Comparison of ENCODE assay signal across 12 cellular contexts in genomic region chr11:45924036-45924915, GRCh38. TPM values are rescaled to one million over a fixed set of nuclear protein-coding genes. Genes with fewer than 3 reads are reported as not detected.
DNase-seq lines count a peak whose midpoint lies in the region; ATAC-seq and TF ChIP-seq lines count a peak whose summit lies in the region.
"Had no signal": no experiment of that assay in that cellular context is flagged by ENCODE, and none has a peak within 500 bp of the region (broad histone marks: within the 10 kb centered on the region; RNA-seq: fewer than 3 reads in every experiment).

No MANE protein-coding gene starts in this region.

- H3K36me3 Mint-ChIP-seq in activated CD8-positive, alpha-beta T cell treated with anti-CD3 and anti-CD28 coated beads for 36 hours (ENCODE audit: low read depth), result no peaks in the 10 kb centered on the region
- H3K36me3 Mint-ChIP-seq in activated CD8-positive, alpha-beta T cell treated with anti-CD3 and anti-CD28 coated beads, Interleukin-2, amount 10 ng/mL, durations not matched to agents 7 days and 5 days (ENCODE audit: low read depth), result no peaks in the 10 kb centered on the region

- POLR2A ChIA-PET in activated CD8-positive, alpha-beta T cell treated with anti-CD3 and anti-CD28 coated beads for 36 hours (lab: Charles Lee), result no interaction called here
- POLR2A ChIA-PET in activated CD8-positive, alpha-beta T cell treated with anti-CD3 and anti-CD28 coated beads, Interleukin-2, amount 10 ng/mL, durations not matched to agents 7 days and 5 days (lab: Charles Lee), result no interaction called here
- POLR2A ChIA-PET in Panc1 (lab: Charles Lee), result no interaction called here
- POLR2A ChIA-PET in HEK293T (lab: Yijun Ruan, JAX), result no interaction called here

- CTCF ChIA-PET in activated CD8-positive, alpha-beta T cell treated with anti-CD3 and anti-CD28 coated beads for 36 hours (lab: Charles Lee), result interaction anchor here (1.1 to 1.2 kb wide), 2 partner anchors 51 to 390 kb away, joined by 3 read pairs; no protein-coding TSS in a partner anchor
- CTCF ChIA-PET in activated CD8-positive, alpha-beta T cell treated with anti-CD3 and anti-CD28 coated beads, Interleukin-2, amount 10 ng/mL, durations not matched to agents 7 days and 5 days (lab: Charles Lee), result interaction anchor here (1.0 to 1.5 kb wide), 2 partner anchors 41 to 153 kb away, joined by 3 read pairs; no protein-coding TSS in a partner anchor
- CTCF ChIA-PET in Panc1 (lab: Charles Lee) (interaction anchor here (0.6 kb wide), 1 partner anchor 822 kb away, joined by 4 read pairs; no protein-coding TSS in a partner anchor), HEK293T (lab: Yijun Ruan, JAX) (no interaction called here)

- no peaks in the 10 kb centered on the region for H3K79me1 ChIP-seq in mesendoderm (ENCODE audit: low read length)

- H4K5ac ChIP-seq in mesendoderm (ENCODE audit: low read length), result no peak overlapping the region

- H3K36me3 ChIP-seq in Panc1 (ENCODE audit: control insufficient read depth, insufficient read depth, low read length) (peaks cover 3% of the 10 kb centered on the region; the same call in 1 of the 2 replicates), iPS-20b (ENCODE audit: insufficient read depth, low read depth, low read length) (peaks cover 44% of the 10 kb centered on the region), sigmoid colon (no peaks in the 10 kb centered on the region), mesendoderm (ENCODE audit: control insufficient read depth, insufficient read depth, low read length) (no peaks in the 10 kb centered on the region)

- no peak for TF ChIP-seq EP300 in sigmoid colon (IDR thresholded peaks at IDR 0.05)

- in situ Hi-C loops in Panc1 (cut with HindIII; ENCODE audit: low pct_unique_long_range_greater_than_20kb, low sequenced_read_pairs), result no loop called here

- no peak overlapping the region for H3K27ac Mint-ChIP-seq in activated CD8-positive, alpha-beta T cell treated with anti-CD3 and anti-CD28 coated beads for 36 hours
- no peak overlapping the region for H3K27ac Mint-ChIP-seq in activated CD8-positive, alpha-beta T cell treated with anti-CD3 and anti-CD28 coated beads, Interleukin-2, amount 10 ng/mL, durations not matched to agents 7 days and 5 days
- H3K27ac Mint-ChIP-seq: dendritic cell treated with granulocyte-macrophage colony-stimulating factor and Interleukin-4, amounts not matched to agents 40 ng/mL and 50 ng/mL, for 4 days had no signal

- H3K9me3 ChIP-seq in Panc1 (ENCODE audit: control insufficient read depth, insufficient read depth, low read depth, low read length) (no peaks in the 10 kb centered on the region), iPS-20b (ENCODE audit: insufficient read depth, low read depth, low read length) (no peaks in the 10 kb centered on the region), sigmoid colon (no peaks in the 10 kb centered on the region)

- peaks cover 5% of the 10 kb centered on the region for H3K27me3 Mint-ChIP-seq in activated CD8-positive, alpha-beta T cell treated with anti-CD3 and anti-CD28 coated beads for 36 hours
- peaks cover 18% of the 10 kb centered on the region for H3K27me3 Mint-ChIP-seq in activated CD8-positive, alpha-beta T cell treated with anti-CD3 and anti-CD28 coated beads, Interleukin-2, amount 10 ng/mL, durations not matched to agents 7 days and 5 days (ENCODE audit: low read depth)

- no peak overlapping the region for H2BK120ac ChIP-seq in mesendoderm (ENCODE audit: low read depth, low read length)

- no peak overlapping the region for H3K56ac ChIP-seq in mesendoderm (ENCODE audit: low read length)

- H2BK15ac ChIP-seq in mesendoderm (replicated peaks; ENCODE audit: low read depth), result no peak overlapping the region

- DNase-seq in activated CD8-positive, alpha-beta T cell treated with anti-CD3 and anti-CD28 coated beads for 36 hours, result no peak
- no peak for DNase-seq in activated CD8-positive, alpha-beta T cell treated with anti-CD3 and anti-CD28 coated beads, Interleukin-2, amount 10 ng/mL, durations not matched to agents 7 days and 5 days
- DNase-seq in Panc1 (ENCODE audit: low read depth, low spot score), result no peak
- peak; percentile 57 for DNase-seq in sigmoid colon
- DNase-seq in mesendoderm, result no peak
- no peak for DNase-seq in HEK293T (ENCODE audit: extremely low spot score)
- DNase-seq: ACHN; NCI-H1417 treated with DMSO at 0.1 percent for 48 hours; NK-92 treated with Interleukin-12 subunit alpha and Interleukin-12 subunit beta, amount 100 ng/mL, for 24 hours had no signal

- TF ChIP-seq CTCF in activated CD8-positive, alpha-beta T cell treated with anti-CD3 and anti-CD28 coated beads for 36 hours (IDR thresholded peaks at IDR 0.05), result no peak
- no peak for TF ChIP-seq CTCF in Panc1 (IDR thresholded peaks at IDR 0.05)
- no peak for TF ChIP-seq CTCF in sigmoid colon (IDR thresholded peaks at IDR 0.05)

- no peak overlapping the region for H3K23ac ChIP-seq in mesendoderm (ENCODE audit: low read length)

- no peak overlapping the region for H3K4me2 ChIP-seq in mesendoderm (ENCODE audit: low read length)

- H3K4me1 ChIP-seq in Panc1 (ENCODE audit: control insufficient read depth, insufficient read depth, low read length) (peaks cover under 1% of the 10 kb centered on the region; the same call in 1 of the 2 replicates), iPS-20b (ENCODE audit: insufficient read depth, low read length) (peaks cover 15% of the 10 kb centered on the region; the same call in 1 of the 2 replicates), sigmoid colon (peaks cover 0 to 18% (median 17%) of the 10 kb centered on the region in 4 donors), mesendoderm (ENCODE audit: control insufficient read depth, low read depth, low read length) (no peaks in the 10 kb centered on the region)

- TF ChIP-seq POLR2A in sigmoid colon (IDR thresholded peaks at IDR 0.05), result no peak

- H3K9ac ChIP-seq in iPS-20b (ENCODE audit: low read depth, low read length), result no peak overlapping the region
- no peak overlapping the region for H3K9ac ChIP-seq in mesendoderm (ENCODE audit: low read length)

- H3K27ac ChIP-seq in Panc1 (ENCODE audit: low read length), result no peak overlapping the region
- H3K27ac ChIP-seq in iPS-20b (ENCODE audit: low read length), result no peak overlapping the region
- no peak overlapping the region for H3K27ac ChIP-seq in sigmoid colon
- no peak overlapping the region for H3K27ac ChIP-seq in mesendoderm (ENCODE audit: low read depth, low read length)

- no peak overlapping the region for H3K4me3 ChIP-seq in Panc1 (ENCODE audit: low read depth in 2 of 2, low read length in 2 of 2)
- H3K4me3 ChIP-seq in iPS-20b (ENCODE audit: low read length), result peak overlapping the region; percentile 47; the same call in 1 of the 2 replicates
- H3K4me3 ChIP-seq in sigmoid colon, result no peak overlapping the region
- H3K4me3 ChIP-seq in mesendoderm (ENCODE audit: low read length), result no peak overlapping the region

- BruUV-seq in Panc1 (replicated peaks; lab: Mats Ljungman, UMichigan), result no TSS peak

- no peaks in the 10 kb centered on the region for H3K9me3 Mint-ChIP-seq in activated CD8-positive, alpha-beta T cell treated with anti-CD3 and anti-CD28 coated beads for 36 hours
- H3K9me3 Mint-ChIP-seq in activated CD8-positive, alpha-beta T cell treated with anti-CD3 and anti-CD28 coated beads, Interleukin-2, amount 10 ng/mL, durations not matched to agents 7 days and 5 days (ENCODE audit: insufficient read depth), result no peaks in the 10 kb centered on the region
- H3K9me3 Mint-ChIP-seq: dendritic cell treated with granulocyte-macrophage colony-stimulating factor and Interleukin-4, amounts not matched to agents 40 ng/mL and 50 ng/mL, for 4 days had no signal

- intact Hi-C loops in activated CD8-positive, alpha-beta T cell treated with anti-CD3 and anti-CD28 coated beads for 36 hours (cut with micrococcal nuclease), result no loop called here
- intact Hi-C loops in Panc1 (cut with micrococcal nuclease; ENCODE audit: unreplicated experiment), result no loop called here
- intact Hi-C loops in sigmoid colon (cut with DNase I), result no loop called here

- H2BK5ac ChIP-seq in mesendoderm (ENCODE audit: low read length), result no peak overlapping the region

- no peak overlapping the region for H4K8ac ChIP-seq in mesendoderm (ENCODE audit: low read depth, low read length)

- peaks cover 16% of the 10 kb centered on the region for H3K4me1 Mint-ChIP-seq in activated CD8-positive, alpha-beta T cell treated with anti-CD3 and anti-CD28 coated beads for 36 hours (ENCODE audit: low read depth)
- peaks cover 38% of the 10 kb centered on the region for H3K4me1 Mint-ChIP-seq in activated CD8-positive, alpha-beta T cell treated with anti-CD3 and anti-CD28 coated beads, Interleukin-2, amount 10 ng/mL, durations not matched to agents 7 days and 5 days (ENCODE audit: low read depth)

- H3K4ac ChIP-seq in mesendoderm (ENCODE audit: low read depth, low read length), result no peak overlapping the region

- no peak for ATAC-seq in activated CD8-positive, alpha-beta T cell treated with anti-CD3 and anti-CD28 coated beads for 36 hours
- ATAC-seq in activated CD8-positive, alpha-beta T cell treated with anti-CD3 and anti-CD28 coated beads, Interleukin-2, amount 10 ng/mL, durations not matched to agents 7 days and 5 days, result no peak
- ATAC-seq in Panc1 (peak; percentile 37; the same call in 1 of the 2 replicates), HG03159 (IDR thresholded peaks at IDR 0.05; ENCODE audit: unreplicated experiment) (no peak)

- 77 to 89% methylated on average over 22 of the region's 22 CpGs for WGBS in sigmoid colon, 2 donors
- no CpG with 5 or more reads among the region's 22 CpGs for WGBS in mesendoderm (ENCODE audit: extremely low coverage, insufficient coverage, low lambda C conversion rate)

- peak overlapping the region; percentile 0 for H3K4me3 Mint-ChIP-seq in activated CD8-positive, alpha-beta T cell treated with anti-CD3 and anti-CD28 coated beads for 36 hours
- H3K4me3 Mint-ChIP-seq in activated CD8-positive, alpha-beta T cell treated with anti-CD3 and anti-CD28 coated beads, Interleukin-2, amount 10 ng/mL, durations not matched to agents 7 days and 5 days, result no peak overlapping the region

- H3K79me2 ChIP-seq in mesendoderm (ENCODE audit: control insufficient read depth, insufficient read depth, low read length), result no peaks in the 10 kb centered on the region

- no peaks in the 10 kb centered on the region; the same call in 1 of the 2 replicates for H3K27me3 ChIP-seq in Panc1 (ENCODE audit: control insufficient read depth, insufficient read depth, low read length)
- H3K27me3 ChIP-seq in iPS-20b (ENCODE audit: insufficient read depth, low read length), result peaks cover 24% of the 10 kb centered on the region
- H3K27me3 ChIP-seq in sigmoid colon, result peaks cover 15 to 40% (median 20%) of the 10 kb centered on the region in 3 donors
- H3K27me3 ChIP-seq in mesendoderm (ENCODE audit: insufficient read depth, low read length, poor library complexity), result no peaks in the 10 kb centered on the region

- no peak overlapping the region for H2AK5ac ChIP-seq in mesendoderm (ENCODE audit: low read length)

- H3K18ac ChIP-seq in mesendoderm (ENCODE audit: low read length), result no peak overlapping the region

RNA-seq across cellular contexts. Expression of gene LARGE2, which starts 1.8 kb away (rescaled TPM):
- 1 to 10 TPM in 1 of 2 experiments, under 1 TPM in 1; 0.70 to 1.1 TPM for total RNA-seq in activated CD8-positive, alpha-beta T cell treated with anti-CD3 and anti-CD28 coated beads for 36 hours
- total RNA-seq in activated CD8-positive, alpha-beta T cell treated with anti-CD3 and anti-CD28 coated beads, Interleukin-2, amount 10 ng/mL, durations not matched to agents 7 days and 5 days, result under 1 TPM; 0.44 to 0.71 TPM
- total RNA-seq in Panc1 (2021; ENCODE audit: unreplicated experiment) (1.4 TPM), sigmoid colon (not detected)
- 3.7 TPM for polyA plus RNA-seq in Panc1 (2012; ENCODE audit: insufficient read length)
- 10 to 100 TPM in 1 of 3 donors, under 1 TPM in 1, not detected in 1; 0.46 to 13.6 TPM for polyA plus RNA-seq in sigmoid colon
- 56.4 TPM for polyA plus RNA-seq in mesendoderm (2013, experiment 1 of 2)
- polyA plus RNA-seq in mesendoderm (2013, experiment 2 of 2), result 57.6 TPM

RNA-seq across cellular contexts. Expression of gene PEX16, which starts 6.6 kb away (rescaled TPM):
- total RNA-seq in activated CD8-positive, alpha-beta T cell treated with anti-CD3 and anti-CD28 coated beads for 36 hours, result 10 to 100 TPM; 34.4 to 35.2 TPM
- 10 to 100 TPM; 50.0 to 54.6 TPM for total RNA-seq in activated CD8-positive, alpha-beta T cell treated with anti-CD3 and anti-CD28 coated beads, Interleukin-2, amount 10 ng/mL, durations not matched to agents 7 days and 5 days
- total RNA-seq in Panc1 (2021; ENCODE audit: unreplicated experiment) (37.5 TPM), sigmoid colon (10 to 100 TPM; 13.8 to 28.2 (median 21.6) TPM)
- polyA plus RNA-seq in Panc1 (2012; ENCODE audit: insufficient read length), result 56.2 TPM
- 10 to 100 TPM; 30.3 to 46.3 (median 37.8) TPM for polyA plus RNA-seq in sigmoid colon
- polyA plus RNA-seq in mesendoderm (2013, experiment 1 of 2), result 13.3 TPM
- polyA plus RNA-seq in mesendoderm (2013, experiment 2 of 2), result 14.2 TPM

RNA-seq across cellular contexts. Expression of gene FREY1, which starts 17.2 kb away (rescaled TPM):
- under 1 TPM; 0.43 to 0.72 TPM for total RNA-seq in activated CD8-positive, alpha-beta T cell treated with anti-CD3 and anti-CD28 coated beads for 36 hours
- 1 to 10 TPM; 2.1 TPM for total RNA-seq in activated CD8-positive, alpha-beta T cell treated with anti-CD3 and anti-CD28 coated beads, Interleukin-2, amount 10 ng/mL, durations not matched to agents 7 days and 5 days
- 1.4 TPM for total RNA-seq in Panc1 (2021; ENCODE audit: unreplicated experiment)
- polyA plus RNA-seq in Panc1 (2012; ENCODE audit: insufficient read length), result not detected
- total RNA-seq in sigmoid colon, result 1 to 10 TPM in 2 of 4 donors, not detected in 2; 2.2 to 3.5 TPM
- under 1 TPM in 1 of 3 donors, not detected in 2; 0.64 TPM for polyA plus RNA-seq in sigmoid colon
- 0.38 TPM for polyA plus RNA-seq in mesendoderm (2013, experiment 1 of 2)
- polyA plus RNA-seq in mesendoderm (2013, experiment 2 of 2), result 0.34 TPM

RNA-seq across cellular contexts. Expression of gene MAPK8IP1, which starts 38.8 kb away (rescaled TPM):
- total RNA-seq in activated CD8-positive, alpha-beta T cell treated with anti-CD3 and anti-CD28 coated beads for 36 hours, result 1 to 10 TPM; 1.4 to 1.8 TPM
- 1 to 10 TPM in 1 of 2 experiments, under 1 TPM in 1; 0.95 to 1.3 TPM for total RNA-seq in activated CD8-positive, alpha-beta T cell treated with anti-CD3 and anti-CD28 coated beads, Interleukin-2, amount 10 ng/mL, durations not matched to agents 7 days and 5 days
- 12.7 TPM for total RNA-seq in Panc1 (2021; ENCODE audit: unreplicated experiment)
- polyA plus RNA-seq in Panc1 (2012; ENCODE audit: insufficient read length), result 17.7 TPM
- total RNA-seq in sigmoid colon, result 10 to 100 TPM in 2 of 4 donors, 1 to 10 TPM in 2; 4.9 to 15.5 (median 8.8) TPM
- 1 to 10 TPM; 1.2 to 4.2 (median 1.8) TPM for polyA plus RNA-seq in sigmoid colon
- 14.5 TPM for polyA plus RNA-seq in mesendoderm (2013, experiment 1 of 2)
- polyA plus RNA-seq in mesendoderm (2013, experiment 2 of 2), result 15.2 TPM
